Comparison of ENCODE assay signal across 1 cellular context in genomic region chr12:108693781-108694180, GRCh38.
TF ChIP-seq lines count a peak whose summit lies in the region.

No MANE protein-coding gene starts in this region.

TF ChIP-seq in GM12878, 131 proteins besides CTCF, POLR2A, EP300 and RAD21 (continued from another document):
- TF ChIP-seq HSF1 (IDR thresholded peaks at IDR 0.05; ENCODE audit: low read depth, low read length) = no peak
